ENCODE assay signal across 10 cellular contexts in the genomic region with DNA sequence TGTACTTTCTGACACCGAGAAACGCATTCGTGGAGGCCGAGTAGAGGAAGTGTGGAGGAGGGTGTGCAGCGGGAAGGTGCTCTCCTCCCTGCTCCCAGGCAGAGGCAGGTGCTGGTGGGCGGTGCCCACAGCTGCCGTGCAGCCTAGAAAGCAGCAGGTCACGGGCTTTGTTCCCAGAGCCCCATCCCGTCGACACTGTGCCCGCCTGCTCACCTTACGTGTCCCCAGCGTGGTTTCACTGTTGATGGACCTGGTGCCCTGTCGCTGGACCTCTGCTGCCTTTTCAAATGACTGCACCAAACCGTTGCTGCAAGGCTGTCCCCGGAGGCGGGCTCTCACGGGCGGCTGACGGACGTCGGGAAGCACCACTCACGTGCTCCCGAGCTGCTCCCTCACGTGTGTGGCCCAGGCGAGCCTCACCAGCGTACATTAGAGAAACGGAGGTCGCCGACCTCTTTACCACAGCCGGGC. TPM values are rescaled to one million over a fixed set of nuclear protein-coding genes. Genes with fewer than 3 reads are reported as not detected.
A peak's percentile ranks its signal among the peaks of the same experiment; 100 is the strongest.
DNase-seq lines count a peak whose midpoint lies in the region; ATAC-seq lines count a peak whose summit lies in the region.
"Had no signal": no experiment of that assay in that cellular context is flagged by ENCODE, and none has a peak within 500 bp of the region (broad histone marks: within the 10 kb centered on the region; RNA-seq: fewer than 3 reads in every experiment).

No MANE protein-coding gene starts in this region.

- peaks cover 22% of the 10 kb centered on the region for H3K36me3 Mint-ChIP-seq in activated CD8-positive, alpha-beta memory T cell treated with anti-CD3 and anti-CD28 coated beads, Interleukin-2, amount 10 ng/mL, durations not matched to agents 7 days and 5 days

- peak; percentile 41 to 44 for DNase-seq in stimulated activated CD4-positive, alpha-beta T cell treated with anti-CD3 and anti-CD28 coated beads, Interleukin-2, amount 100 ng/mL, for 24 hours
- no peak for DNase-seq in stimulated activated CD4-positive, alpha-beta T cell treated with anti-CD3 and anti-CD28 coated beads, Interleukin-12 subunit alpha, Interleukin-12 subunit beta, amount 100 ng/mL, for 4 hours
- peak; percentile 76 for DNase-seq in activated effector memory CD4-positive, alpha-beta T cell treated with anti-CD3 and anti-CD28 coated beads, Interleukin-2, amount 50 U/mL, for 16 hours
- DNase-seq in activated CD8-positive, alpha-beta memory T cell treated with anti-CD3 and anti-CD28 coated beads, Interleukin-2, amount 10 ng/mL, durations not matched to agents 7 days and 5 days = no peak
- DNase-seq: PC-9, substantia nigra had no signal

- no peaks in the 10 kb centered on the region for H3K9me3 ChIP-seq in thymus (ENCODE audit: control insufficient read depth)
- H3K9me3 ChIP-seq: esophagus muscularis mucosa had no signal

- no peaks in the 10 kb centered on the region for H3K9me3 Mint-ChIP-seq in activated CD8-positive, alpha-beta memory T cell treated with anti-CD3 and anti-CD28 coated beads, Interleukin-2, amount 10 ng/mL, durations not matched to agents 7 days and 5 days (ENCODE audit: low read depth)
- H3K9me3 Mint-ChIP-seq: natural killer cell treated with Interleukin-12 subunit alpha and Interleukin-12 subunit beta and Interleukin-15 and Interleukin-18, amount 100 ng/mL, for 72 hours had no signal

- no peaks in the 10 kb centered on the region for H3K27me3 Mint-ChIP-seq in activated CD8-positive, alpha-beta memory T cell treated with anti-CD3 and anti-CD28 coated beads, Interleukin-2, amount 10 ng/mL, durations not matched to agents 7 days and 5 days
- H3K27me3 Mint-ChIP-seq: natural killer cell treated with Interleukin-12 subunit alpha and Interleukin-12 subunit beta and Interleukin-15 and Interleukin-18, amount 100 ng/mL, for 72 hours had no signal

- peaks cover 97% of the 10 kb centered on the region for H3K36me3 ChIP-seq in thymus (ENCODE audit: control insufficient read depth, insufficient read depth)

- CTCF ChIA-PET in activated CD8-positive, alpha-beta memory T cell treated with anti-CD3 and anti-CD28 coated beads, Interleukin-2, amount 10 ng/mL, durations not matched to agents 7 days and 5 days (lab: Charles Lee) = interaction anchor here (1.4 kb wide), 1 partner anchor 60 kb away, joined by 3 read pairs; no protein-coding TSS in a partner anchor

- WGBS in thymus = 90% methylated on average over 31 of the region's 31 CpGs

- no peak for ATAC-seq in HG02938 (IDR thresholded peaks at IDR 0.05; ENCODE audit: unreplicated experiment)
- ATAC-seq in activated CD8-positive, alpha-beta memory T cell treated with anti-CD3 and anti-CD28 coated beads, Interleukin-2, amount 10 ng/mL, durations not matched to agents 7 days and 5 days = no peak
- ATAC-seq: natural killer cell treated with Interleukin-12 subunit alpha and Interleukin-12 subunit beta and Interleukin-15 and Interleukin-18, amount 100 ng/mL, for 72 hours had no signal

- no peaks in the 10 kb centered on the region for H3K4me1 ChIP-seq in thymus (ENCODE audit: control insufficient read depth, insufficient read depth, low read length)
- H3K4me1 ChIP-seq: esophagus muscularis mucosa had no signal

- no peak overlapping the region for H3K4me3 Mint-ChIP-seq in activated CD8-positive, alpha-beta memory T cell treated with anti-CD3 and anti-CD28 coated beads, Interleukin-2, amount 10 ng/mL, durations not matched to agents 7 days and 5 days
- H3K4me3 Mint-ChIP-seq: natural killer cell treated with Interleukin-12 subunit alpha and Interleukin-12 subunit beta and Interleukin-15 and Interleukin-18, amount 100 ng/mL, for 72 hours had no signal

- no peaks in the 10 kb centered on the region for H3K27me3 ChIP-seq in thymus (ENCODE audit: control insufficient read depth, insufficient read depth)
- H3K27me3 ChIP-seq: esophagus muscularis mucosa had no signal

- peaks cover 3% of the 10 kb centered on the region for H3K4me1 Mint-ChIP-seq in activated CD8-positive, alpha-beta memory T cell treated with anti-CD3 and anti-CD28 coated beads, Interleukin-2, amount 10 ng/mL, durations not matched to agents 7 days and 5 days

- H3K27ac Mint-ChIP-seq in activated CD8-positive, alpha-beta memory T cell treated with anti-CD3 and anti-CD28 coated beads, Interleukin-2, amount 10 ng/mL, durations not matched to agents 7 days and 5 days = no peak overlapping the region
- H3K27ac Mint-ChIP-seq: natural killer cell treated with Interleukin-12 subunit alpha and Interleukin-12 subunit beta and Interleukin-15 and Interleukin-18, amount 100 ng/mL, for 72 hours had no signal

- H3K27ac ChIP-seq in thymus (ENCODE audit: low read depth) = peak overlapping the region; percentile 42
- H3K27ac ChIP-seq: esophagus muscularis mucosa, PC-9 had no signal

- no peak overlapping the region for H3K4me3 ChIP-seq in thymus (ENCODE audit: low read length)
- H3K4me3 ChIP-seq: esophagus muscularis mucosa, PC-9 had no signal

RNA-seq across cellular contexts. Expression of gene PLEKHJ1, which starts 20.8 kb away (rescaled TPM):
- 97.7 TPM for polyA plus RNA-seq in thymus
- 10 to 100 TPM; 78.3 to 80.8 TPM for total RNA-seq in activated CD8-positive, alpha-beta memory T cell treated with anti-CD3 and anti-CD28 coated beads, Interleukin-2, amount 10 ng/mL, durations not matched to agents 7 days and 5 days

RNA-seq across cellular contexts. Expression of gene SF3A2, which starts 21.3 kb away (rescaled TPM):
- polyA plus RNA-seq in thymus = 51.1 TPM
- total RNA-seq in activated CD8-positive, alpha-beta memory T cell treated with anti-CD3 and anti-CD28 coated beads, Interleukin-2, amount 10 ng/mL, durations not matched to agents 7 days and 5 days = 100 to 1,000 TPM; 167 to 178 TPM

RNA-seq across cellular contexts. Expression of gene AMH, which starts 33.8 kb away (rescaled TPM):
- 2.2 TPM for polyA plus RNA-seq in thymus
- total RNA-seq in activated CD8-positive, alpha-beta memory T cell treated with anti-CD3 and anti-CD28 coated beads, Interleukin-2, amount 10 ng/mL, durations not matched to agents 7 days and 5 days = 1 to 10 TPM; 5.1 to 6.0 TPM

RNA-seq across cellular contexts. Expression of gene JSRP1, which starts 40.9 kb away (rescaled TPM):
- 1.3 TPM for polyA plus RNA-seq in thymus
- 1 to 10 TPM in 1 of 2 experiments, not detected in 1; 1.0 TPM for total RNA-seq in activated CD8-positive, alpha-beta memory T cell treated with anti-CD3 and anti-CD28 coated beads, Interleukin-2, amount 10 ng/mL, durations not matched to agents 7 days and 5 days
- total RNA-seq: esophagus muscularis mucosa had no signal

RNA-seq across cellular contexts. Expression of gene DOT1L, which starts 51.6 kb away (rescaled TPM):
- 9.9 TPM for polyA plus RNA-seq in thymus
- total RNA-seq in activated CD8-positive, alpha-beta memory T cell treated with anti-CD3 and anti-CD28 coated beads, Interleukin-2, amount 10 ng/mL, durations not matched to agents 7 days and 5 days = 100 to 1,000 TPM in 1 of 2 experiments, 10 to 100 TPM in 1; 99.9 to 105 TPM

Comparison
In these comparisons a context has a peak if more than half of its experiments do, and no peak if none do; other contexts are left out.
1. DNase-seq: peak in stimulated activated CD4-positive, alpha-beta T cell treated with anti-CD3 and anti-CD28 coated beads, Interleukin-2, amount 100 ng/mL, for 24 hours (2 of 2) and activated effector memory CD4-positive, alpha-beta T cell treated with anti-CD3 and anti-CD28 coated beads, Interleukin-2, amount 50 U/mL, for 16 hours (single experiment); none in stimulated activated CD4-positive, alpha-beta T cell treated with anti-CD3 and anti-CD28 coated beads, Interleukin-12 subunit alpha, Interleukin-12 subunit beta, amount 100 ng/mL, for 4 hours (single experiment) and activated CD8-positive, alpha-beta memory T cell treated with anti-CD3 and anti-CD28 coated beads, Interleukin-2, amount 10 ng/mL, durations not matched to agents 7 days and 5 days (single experiment).